Comparison of ENCODE assay signal across 8 cellular contexts in the genomic region with DNA sequence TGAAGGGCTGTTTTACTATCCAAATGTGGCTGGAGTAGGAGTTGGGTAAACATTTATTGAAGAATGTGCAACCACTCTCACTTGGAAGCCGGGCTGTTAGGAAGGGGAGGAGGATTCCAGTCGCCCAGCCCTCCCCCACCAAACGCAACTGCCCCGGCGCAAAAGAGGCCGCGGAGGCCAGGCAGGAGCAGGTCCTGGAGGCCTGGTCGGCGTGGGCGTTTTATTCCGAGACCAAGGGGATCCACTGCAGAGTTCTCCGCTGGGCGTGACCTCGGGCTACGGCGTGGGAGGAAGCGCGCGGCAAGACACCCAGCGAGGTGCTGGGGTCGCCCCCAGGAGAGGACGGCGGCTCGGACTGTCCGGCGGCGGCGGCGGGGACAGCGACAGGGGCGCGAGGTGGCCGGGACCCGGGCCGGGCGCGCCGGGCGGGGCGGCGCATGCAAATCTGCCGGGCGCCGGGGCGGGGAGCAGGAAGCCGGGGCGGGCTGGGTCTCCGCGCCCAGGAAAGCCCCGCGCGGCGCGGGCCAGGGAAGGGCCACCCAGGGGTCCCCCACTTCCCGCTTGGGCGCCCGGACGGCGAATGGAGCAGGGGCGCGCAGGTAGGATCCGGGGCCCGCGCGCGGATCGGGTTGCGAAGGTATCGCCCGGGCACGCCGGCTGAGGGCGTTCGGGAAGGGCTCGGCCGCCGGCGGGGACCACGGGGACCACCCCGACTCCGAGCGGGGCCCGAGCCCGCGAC. TPM values are rescaled to one million over a fixed set of nuclear protein-coding genes. Genes with fewer than 3 reads are reported as not detected.
DNase-seq lines count a peak whose midpoint lies in the region; ATAC-seq and TF ChIP-seq lines count a peak whose summit lies in the region.

IL4R (plus strand) TSS at position 553 of the 739 bp plus-strand sequence. CDS start 26,230 bp downstream, outside the sequence.

- H3K4me2 ChIP-seq in PC-9 = peak within 1 kb of the TSS; percentile 91

- H3K27ac ChIP-seq in PC-9 (peak within 1 kb of the TSS; percentile 98), thymus (ENCODE audit: low read depth) (peak within 1 kb of the TSS; percentile 85)

- BruUV-seq in PC-9 (replicated peaks; lab: Mats Ljungman, UMichigan) = no TSS peak

- in situ Hi-C loops in G401 (cut with HindIII; ENCODE audit: low sequenced_read_pairs) = no loop called here

- CTCF ChIA-PET in HEK293T (lab: Yijun Ruan, JAX) (no interaction called here), PC-9 (lab: Charles Lee) (no interaction called here)

- TF ChIP-seq CTCF in PC-9 (conservative IDR thresholded peaks at IDR 0.05) (no peak), foreskin fibroblast (IDR thresholded peaks at IDR 0.05; ENCODE audit: low read depth, low read length) (no peak), omental fat pad (IDR thresholded peaks at IDR 0.05) (no peak)

- H3K4me3 ChIP-seq in PC-9 = peak within 1 kb of the TSS; percentile 91
- peak within 1 kb of the TSS; percentile 64 to 77 for H3K4me3 ChIP-seq in foreskin fibroblast (ENCODE audit: low read depth in 1 of 2, low read length in 2 of 2)
- peak within 1 kb of the TSS; percentile 65 for H3K4me3 ChIP-seq in thymus (ENCODE audit: low read length)

- H3K9me3 ChIP-seq in PC-9 (ENCODE audit: insufficient read depth, low read depth) (peaks cover 5% of the 10 kb centered on the region; the same call in 1 of the 2 replicates), thymus (ENCODE audit: control insufficient read depth) (no peaks in the 10 kb centered on the region)

- H3K9me2 ChIP-seq in PC-9 (ENCODE audit: insufficient read depth) = no peaks in the 10 kb centered on the region

- H3K4me1 ChIP-seq in PC-9 (replicated peaks; ENCODE audit: insufficient read depth) (peaks cover 46% of the 10 kb centered on the region), thymus (ENCODE audit: control insufficient read depth, insufficient read depth, low read length) (peaks cover 6% of the 10 kb centered on the region)

- no peaks in the 10 kb centered on the region for H3K36me3 ChIP-seq in PC-9 (ENCODE audit: low read depth)
- H3K36me3 ChIP-seq in thymus (ENCODE audit: control insufficient read depth, insufficient read depth) = no peaks in the 10 kb centered on the region

- ATAC-seq in omental fat pad (ENCODE audit: low FRiP score) (peak; percentile 65), GM21447 (IDR thresholded peaks at IDR 0.05; ENCODE audit: unreplicated experiment) (no peak)

- H3K79me2 ChIP-seq in PC-9 (ENCODE audit: low read depth) = peaks cover 47% of the 10 kb centered on the region

- H4K20me1 ChIP-seq in PC-9 (ENCODE audit: insufficient read depth) = no peaks in the 10 kb centered on the region

- 1% methylated on average over 85 of the region's 85 CpGs for WGBS in thymus

- POLR2A ChIA-PET in HEK293T (lab: Yijun Ruan, JAX) (no interaction called here), PC-9 (lab: Charles Lee; ENCODE audit: unreplicated experiment) (no interaction called here)

- peak within 1 kb of the TSS; percentile 76; the same call in 1 of the 2 replicates for H2AFZ ChIP-seq in PC-9

- H3F3A ChIP-seq in PC-9 (ENCODE audit: insufficient read depth, low read depth) = peaks cover 48% of the 10 kb centered on the region

- intact Hi-C loops in PC-9 (cut with micrococcal nuclease; ENCODE audit: unreplicated experiment) = loop anchor here (1.0 to 2.0 kb wide), 2 partner anchors 10 to 51 kb away; no protein-coding TSS in a partner anchor

- DNase-seq in G401 (ENCODE audit: low spot score) = no peak
- peak; percentile 42 for DNase-seq in HEK293T (ENCODE audit: extremely low spot score)
- peak; percentile 72 to 77 for DNase-seq in PC-9
- peak; percentile 49 for DNase-seq in activated T-helper 9 cell treated with anti-CD3 and anti-CD28 coated beads, Interleukin-2, amount 50 U/mL, for 16 hours (ENCODE audit: low read depth)
- peak; percentile 87 to 91 for DNase-seq in foreskin fibroblast
- peak; percentile 64 for DNase-seq in omental fat pad (ENCODE audit: low spot score)

- H3K27me3 ChIP-seq in PC-9 (ENCODE audit: insufficient read depth, low read depth) (no peaks in the 10 kb centered on the region), thymus (ENCODE audit: control insufficient read depth, insufficient read depth) (peaks cover 18% of the 10 kb centered on the region)

TF ChIP-seq in HEK293T, 16 proteins besides CTCF, POLR2A, EP300 and RAD21:
- TF ChIP-seq CTBP1 (IDR thresholded peaks at IDR 0.05; ENCODE audit: borderline replicate concordance) (no peak), ZNF384 (IDR thresholded peaks at IDR 0.05) (no peak), HDGF (IDR thresholded peaks at IDR 0.05; ENCODE audit: borderline replicate concordance) (no peak), FOXK2 (IDR thresholded peaks at IDR 0.05) (no peak), NFRKB (IDR thresholded peaks at IDR 0.05) (no peak), ELF4 (IDR thresholded peaks at IDR 0.05) (no peak), FOXM1 (IDR thresholded peaks at IDR 0.05; ENCODE audit: borderline replicate concordance) (no peak), ARNT (IDR thresholded peaks at IDR 0.05) (no peak)

RNA-seq across cellular contexts. Expression of gene IL4R, which starts in this region (rescaled TPM):
- total RNA-seq in G401 (2014; rRNA removed; shearing (Covaris generic)) = 12.1 and 22.7 TPM in 2 replicates
- total RNA-seq in PC-9 (2021) (65.3 and 76.5 TPM in 2 replicates), omental fat pad (100 to 1,000 TPM in 1 of 4 donors, 10 to 100 TPM in 3; 36.9 to 162 (median 47.3) TPM)
- 36.8 TPM for polyA plus RNA-seq in thymus
